ENCODE assay signal across 8 cellular contexts in genomic region chr3:169661567-169662214, GRCh38. TPM values are rescaled to one million over a fixed set of nuclear protein-coding genes. Genes with fewer than 3 reads are reported as not detected.
A peak's percentile ranks its signal among the peaks of the same experiment; 100 is the strongest.
DNase-seq lines count a peak whose midpoint lies in the region; ATAC-seq and TF ChIP-seq lines count a peak whose summit lies in the region.

No MANE protein-coding gene starts in this region.

- POLR2A ChIA-PET in CD4-positive, alpha-beta T cell (lab: Charles Lee), result no interaction called here
- POLR2A ChIA-PET in naive thymus-derived CD8-positive, alpha-beta T cell (lab: Charles Lee), result no interaction called here

- peaks cover 5% of the 10 kb centered on the region for H3K36me3 Mint-ChIP-seq in CD4-positive, alpha-beta T cell (ENCODE audit: low read depth)
- peaks cover 12% of the 10 kb centered on the region for H3K36me3 Mint-ChIP-seq in T-helper 17 cell (ENCODE audit: low read depth)
- peaks cover 5 to 19% (median 10%) of the 10 kb centered on the region in 3 donors for H3K36me3 Mint-ChIP-seq in naive thymus-derived CD8-positive, alpha-beta T cell

- no peak overlapping the region for H3K27ac ChIP-seq in CD4-positive, alpha-beta T cell (ENCODE audit: low read depth, low read length)
- peak overlapping the region; percentile 87 to 90 for H3K27ac ChIP-seq in esophagus (ENCODE audit: low read depth in 2 of 2, low read length in 1 of 2)

- H3K36me3 ChIP-seq in esophagus (ENCODE audit: control insufficient read depth in 2 of 2, insufficient read depth in 2 of 2, low read length in 1 of 2), result no peaks in the 10 kb centered on the region

- TF ChIP-seq CTCF in CD4-positive, alpha-beta T cell (IDR thresholded peaks at IDR 0.05), result no peak

- peaks cover 96% of the 10 kb centered on the region for H3K27me3 Mint-ChIP-seq in CD4-positive, alpha-beta T cell
- H3K27me3 Mint-ChIP-seq in T-helper 17 cell, result peaks cover 88% of the 10 kb centered on the region
- H3K27me3 Mint-ChIP-seq in naive thymus-derived CD8-positive, alpha-beta T cell, result peaks cover 60 to 95% (median 81%) of the 10 kb centered on the region in 5 donors

- intact Hi-C loops in CD4-positive, alpha-beta T cell (cut with DNase I, micrococcal nuclease), result loop anchor here in 1 of 2 experiments (10.0 kb wide), 1 partner anchor 517 kb away; no protein-coding TSS in a partner anchor

- no peak for DNase-seq in CD4-positive, alpha-beta T cell
- DNase-seq in HK-2 (ENCODE audit: unreplicated experiment), result peak; percentile 39
- no peak for DNase-seq in T-helper 17 cell
- peak in 2 of 10 donors; percentile 22 to 23 for DNase-seq in naive thymus-derived CD8-positive, alpha-beta T cell
- no peak for DNase-seq in middle frontal gyrus (ENCODE audit: extremely low spot score, low spot score)

- no peak overlapping the region for H3K27ac Mint-ChIP-seq in CD4-positive, alpha-beta T cell
- H3K27ac Mint-ChIP-seq in T-helper 17 cell, result no peak overlapping the region
- peak overlapping the region in 3 of 10 donors; percentile 4 to 31 (median 11) for H3K27ac Mint-ChIP-seq in naive thymus-derived CD8-positive, alpha-beta T cell

- H3K4me1 Mint-ChIP-seq in CD4-positive, alpha-beta T cell (ENCODE audit: low read depth), result peaks cover 56% of the 10 kb centered on the region
- peaks cover 26% of the 10 kb centered on the region for H3K4me1 Mint-ChIP-seq in T-helper 17 cell
- H3K4me1 Mint-ChIP-seq in naive thymus-derived CD8-positive, alpha-beta T cell, result peaks cover 22 to 55% (median 49%) of the 10 kb centered on the region in 4 donors

- H3K4me1 ChIP-seq in esophagus (ENCODE audit: control insufficient read depth in 2 of 2, insufficient read depth in 2 of 2, low read length in 1 of 2), result peaks cover 0 to 9% of the 10 kb centered on the region in 2 donors

- peaks cover 6% of the 10 kb centered on the region for H3K9me3 ChIP-seq in CD4-positive, alpha-beta T cell (ENCODE audit: control insufficient read depth, low read length)
- peaks cover 2% of the 10 kb centered on the region for H3K9me3 ChIP-seq in T-helper 17 cell (ENCODE audit: control insufficient read depth, low read length, poor library complexity, severe bottlenecking)
- H3K9me3 ChIP-seq in esophagus (ENCODE audit: control insufficient read depth in 2 of 2, insufficient read depth in 1 of 2, low read depth in 1 of 2, low read length in 1 of 2), result no peaks in the 10 kb centered on the region

- H3K9me3 Mint-ChIP-seq in CD4-positive, alpha-beta T cell, result no peaks in the 10 kb centered on the region
- H3K9me3 Mint-ChIP-seq in naive thymus-derived CD8-positive, alpha-beta T cell, result peaks cover 0 to 29% (median 10%) of the 10 kb centered on the region in 9 donors

- peaks cover 95% of the 10 kb centered on the region for H3K27me3 ChIP-seq in CD4-positive, alpha-beta T cell (ENCODE audit: control insufficient read depth, insufficient read depth, low read length)
- no peaks in the 10 kb centered on the region for H3K27me3 ChIP-seq in esophagus (ENCODE audit: control insufficient read depth in 1 of 2, insufficient read depth in 2 of 2, low read length in 2 of 2)

- CTCF ChIA-PET in CD4-positive, alpha-beta T cell (lab: Charles Lee), result no interaction called here

- ATAC-seq in CD4-positive, alpha-beta T cell (ENCODE audit: poor library complexity), result no peak
- peak; percentile 13 for ATAC-seq in GM19351 (IDR thresholded peaks at IDR 0.05; ENCODE audit: unreplicated experiment)
- ATAC-seq in T-helper 17 cell, result peak; percentile 28
- ATAC-seq in naive thymus-derived CD8-positive, alpha-beta T cell, result peak in 1 of 2 donors; percentile 16
- no peak for ATAC-seq in GM19397 (IDR thresholded peaks at IDR 0.05; ENCODE audit: unreplicated experiment)

- WGBS in esophagus, 2 donors, result 1% methylated on average over 43 to 44 of the region's 44 CpGs

- H3K4me3 ChIP-seq in esophagus (ENCODE audit: low read depth in 1 of 2, low read length in 2 of 2), result peak overlapping the region; percentile 68 to 71

- peak overlapping the region; percentile 88 for H3K4me3 Mint-ChIP-seq in CD4-positive, alpha-beta T cell
- peak overlapping the region; percentile 92 for H3K4me3 Mint-ChIP-seq in T-helper 17 cell
- peak overlapping the region; percentile 69 to 90 (median 88) for H3K4me3 Mint-ChIP-seq in naive thymus-derived CD8-positive, alpha-beta T cell

RNA-seq across cellular contexts. Expression of gene MECOM, which starts 1.8 kb away (rescaled TPM):
- not detected for total RNA-seq in CD4-positive, alpha-beta T cell
- total RNA-seq in T-helper 17 cell, result 1 to 10 TPM in 1 of 2 donors, under 1 TPM in 1; 0.70 to 1.2 TPM
- polyA plus RNA-seq in esophagus, result 10 to 100 TPM in 1 of 2 donors, 1 to 10 TPM in 1; 10.0 to 13.7 TPM
- total RNA-seq in naive thymus-derived CD8-positive, alpha-beta T cell, result not detected
- polyA plus RNA-seq in naive thymus-derived CD8-positive, alpha-beta T cell, result not detected

Comparison
In these comparisons a context has a peak if more than half of its experiments do, and no peak if none do; other contexts are left out.
1. ATAC-seq: peak in GM19351 (single experiment) and T-helper 17 cell (single experiment); none in CD4-positive, alpha-beta T cell (single experiment) and GM19397 (single experiment).
2. Peak in every context shown above with its lines, with median percentiles within 50 percentile points of each other: H3K4me3 Mint-ChIP-seq.